Comparison of ENCODE assay signal across 1 cellular context in genomic region chr1:152047954-152048640, GRCh38.
A peak's percentile ranks its signal among the peaks of the same experiment; 100 is the strongest.
TF ChIP-seq lines count a peak whose summit lies in the region.

No MANE protein-coding gene starts in this region.

TF ChIP-seq in HepG2, 621 proteins besides CTCF, POLR2A, EP300 and RAD21 (continued from another document and continues in another):
- TF ChIP-seq ZBTB10 (CRISPR knock-in tag; IDR thresholded peaks at IDR 0.05; ENCODE audit: borderline replicate concordance), result no peak
- no peak for TF ChIP-seq CEBPB (IDR thresholded peaks at IDR 0.05; ENCODE audit: borderline replicate concordance, low read depth, low read length)
- peak; percentile 85 for TF ChIP-seq JUN (CRISPR knock-in tag; IDR thresholded peaks at IDR 0.05)
- no peak for TF ChIP-seq ZNF564 (CRISPR knock-in tag; IDR thresholded peaks at IDR 0.05)
- peak; percentile 50; the same call in 1 of the 2 replicates for TF ChIP-seq ARNTL (CRISPR knock-in tag; IDR thresholded peaks at IDR 0.05)
- TF ChIP-seq HINFP (CRISPR knock-in tag; IDR thresholded peaks at IDR 0.05; ENCODE audit: low read depth), result peak; percentile 62; the same call in 1 of the 2 replicates
- TF ChIP-seq ZNF816 (CRISPR knock-in tag; IDR thresholded peaks at IDR 0.05; ENCODE audit: borderline replicate concordance), result peak; percentile 33; the same call in 1 of the 2 replicates
- no peak for TF ChIP-seq CENPX (CRISPR knock-in tag; IDR thresholded peaks at IDR 0.05)
- no peak for TF ChIP-seq ZNF382 (CRISPR knock-in tag; IDR thresholded peaks at IDR 0.05; ENCODE audit: borderline replicate concordance)
- TF ChIP-seq ZNF430 (CRISPR knock-in tag; IDR thresholded peaks at IDR 0.05), result peak; percentile 67; the same call in 1 of the 2 replicates
- no peak; the same call in 1 of the 2 replicates for TF ChIP-seq ZZZ3 (CRISPR knock-in tag; IDR thresholded peaks at IDR 0.05; ENCODE audit: borderline replicate concordance)
- peak; percentile 6; the same call in 1 of the 2 replicates for TF ChIP-seq TFAP4 (IDR thresholded peaks at IDR 0.05; ENCODE audit: borderline replicate concordance, low read depth)
- TF ChIP-seq PPARG (CRISPR knock-in tag; conservative IDR thresholded peaks at IDR 0.05), result no peak
- TF ChIP-seq BHLHE40 (IDR thresholded peaks at IDR 0.05; ENCODE audit: low read length), result peak; percentile 33; the same call in 1 of the 2 replicates
- no peak for TF ChIP-seq NR1H2 (CRISPR knock-in tag; IDR thresholded peaks at IDR 0.05; ENCODE audit: borderline replicate concordance, low read depth)
- no peak for TF ChIP-seq ATAD3A (CRISPR knock-in tag; IDR thresholded peaks at IDR 0.05)
- no peak for TF ChIP-seq SRSF4 (IDR thresholded peaks at IDR 0.05; ENCODE audit: low read depth, low read length, poor library complexity, severe bottlenecking)
- TF ChIP-seq ZNF850 (CRISPR knock-in tag; conservative IDR thresholded peaks at IDR 0.05), result no peak
- TF ChIP-seq ZNF136 (CRISPR knock-in tag; IDR thresholded peaks at IDR 0.05; ENCODE audit: low read depth), result no peak
- no peak for TF ChIP-seq CREB3 (CRISPR knock-in tag; IDR thresholded peaks at IDR 0.05)
- no peak for TF ChIP-seq FOXA1 (IDR thresholded peaks at IDR 0.05)
- TF ChIP-seq FOXA1 (CRISPR knock-in tag; IDR thresholded peaks at IDR 0.05), result no peak
- TF ChIP-seq ZFAT (CRISPR knock-in tag; conservative IDR thresholded peaks at IDR 0.05), result no peak
- peak; percentile 84 for TF ChIP-seq GABPB1 (CRISPR knock-in tag; IDR thresholded peaks at IDR 0.05)
- TF ChIP-seq CEBPZ (IDR thresholded peaks at IDR 0.05; ENCODE audit: low read length), result no peak
- no peak for TF ChIP-seq CEBPG (CRISPR knock-in tag; IDR thresholded peaks at IDR 0.05)
- no peak for TF ChIP-seq CREBL2 (CRISPR knock-in tag; IDR thresholded peaks at IDR 0.05; ENCODE audit: borderline replicate concordance)
- TF ChIP-seq ZNF530 (CRISPR knock-in tag; IDR thresholded peaks at IDR 0.05; ENCODE audit: low read depth), result no peak
- no peak for TF ChIP-seq ELK4 (CRISPR knock-in tag; IDR thresholded peaks at IDR 0.05; ENCODE audit: borderline replicate concordance)
- no peak for TF ChIP-seq ZNF264 (CRISPR knock-in tag; IDR thresholded peaks at IDR 0.05)
- no peak for TF ChIP-seq ZNF737 (CRISPR knock-in tag; IDR thresholded peaks at IDR 0.05; ENCODE audit: borderline replicate concordance)
- no peak for TF ChIP-seq SMAD9 (CRISPR knock-in tag; IDR thresholded peaks at IDR 0.05)
- TF ChIP-seq ZNF562 (CRISPR knock-in tag; IDR thresholded peaks at IDR 0.05; ENCODE audit: borderline replicate concordance), result no peak
- TF ChIP-seq ISX (CRISPR knock-in tag; conservative IDR thresholded peaks at IDR 0.05), result no peak
- TF ChIP-seq HOXD1 (CRISPR knock-in tag; IDR thresholded peaks at IDR 0.05), result no peak
- no peak for TF ChIP-seq HNRNPLL (IDR thresholded peaks at IDR 0.05; ENCODE audit: low read depth, low read length, poor library complexity, severe bottlenecking)
- 0 out of 2 replicates have a peak, but pooled peaks have one; percentile 27 for TF ChIP-seq GATA4 (IDR thresholded peaks at IDR 0.05; ENCODE audit: borderline replicate concordance, low read depth)
- TF ChIP-seq ZNF773 (CRISPR knock-in tag; IDR thresholded peaks at IDR 0.05; ENCODE audit: borderline replicate concordance), result no peak
- TF ChIP-seq SCMH1 (CRISPR knock-in tag; IDR thresholded peaks at IDR 0.05; ENCODE audit: borderline replicate concordance), result no peak
- peak; percentile 19; the same call in 1 of the 2 replicates for TF ChIP-seq RXRA (CRISPR knock-in tag; IDR thresholded peaks at IDR 0.05)
- 0 out of 2 replicates have a peak, but pooled peaks have one; percentile 50 for TF ChIP-seq IRX3 (CRISPR knock-in tag; IDR thresholded peaks at IDR 0.05; ENCODE audit: borderline replicate concordance, low read depth)
- peak; percentile 52; the same call in 1 of the 2 replicates for TF ChIP-seq WIZ (CRISPR knock-in tag; IDR thresholded peaks at IDR 0.05)
- no peak for TF ChIP-seq USF2 (IDR thresholded peaks at IDR 0.05; ENCODE audit: low read depth, low read length)
- no peak for TF ChIP-seq USF2 (CRISPR knock-in tag; IDR thresholded peaks at IDR 0.05; ENCODE audit: borderline replicate concordance)
- TF ChIP-seq YEATS2 (CRISPR knock-in tag; IDR thresholded peaks at IDR 0.05; ENCODE audit: borderline replicate concordance), result peak; percentile 25; the same call in 1 of the 2 replicates
- TF ChIP-seq ZNF567 (CRISPR knock-in tag; IDR thresholded peaks at IDR 0.05; ENCODE audit: borderline replicate concordance), result no peak
- TF ChIP-seq REST (IDR thresholded peaks at IDR 0.05; ENCODE audit: borderline replicate concordance in 1 of 2, low read depth in 1 of 2, low read length in 2 of 2), result no peak
- no peak for TF ChIP-seq NFKBIZ (CRISPR knock-in tag; IDR thresholded peaks at IDR 0.05)
- no peak for TF ChIP-seq ZNF674 (CRISPR knock-in tag; IDR thresholded peaks at IDR 0.05; ENCODE audit: low read depth)
- peak; percentile 53 for TF ChIP-seq RBFOX2 (IDR thresholded peaks at IDR 0.05; ENCODE audit: low read depth, low read length)
- TF ChIP-seq ZNF329 (CRISPR knock-in tag; IDR thresholded peaks at IDR 0.05; ENCODE audit: low read depth), result no peak
- TF ChIP-seq REXO4 (CRISPR knock-in tag; IDR thresholded peaks at IDR 0.05; ENCODE audit: borderline replicate concordance), result no peak
- no peak for TF ChIP-seq ZNF776 (CRISPR knock-in tag; IDR thresholded peaks at IDR 0.05)
- no peak for TF ChIP-seq HHEX (CRISPR knock-in tag; IDR thresholded peaks at IDR 0.05)
- no peak for TF ChIP-seq HNRNPK (IDR thresholded peaks at IDR 0.05; ENCODE audit: low read depth, low read length, poor library complexity, severe bottlenecking)
- TF ChIP-seq SMAD1 (CRISPR knock-in tag; IDR thresholded peaks at IDR 0.05; ENCODE audit: borderline replicate concordance, low read depth), result no peak; the same call in 1 of the 2 replicates
